Comparison of ENCODE assay signal across 25 cellular contexts in genomic region chr3:127349501-127350171, GRCh38.
DNase-seq lines count a peak whose midpoint lies in the region; ATAC-seq and TF ChIP-seq lines count a peak whose summit lies in the region.
"Had no signal": no experiment of that assay in that cellular context is flagged by ENCODE, and none has a peak within 500 bp of the region (broad histone marks: within the 10 kb centered on the region; RNA-seq: fewer than 3 reads in every experiment).

No MANE protein-coding gene starts in this region.

- H3K9me3 ChIP-seq in psoas muscle (no peaks in the 10 kb centered on the region), colonic mucosa (no peaks in the 10 kb centered on the region)
- H3K9me3 ChIP-seq: HAP-1, MG63 had no signal

- H3K27me3 ChIP-seq in psoas muscle (ENCODE audit: insufficient read depth in 3 of 3, low read length in 2 of 3) (peaks cover 0 to 36% (median 5%) of the 10 kb centered on the region in 3 donors), colonic mucosa (no peaks in the 10 kb centered on the region)

- H3K36me3 ChIP-seq in psoas muscle (ENCODE audit: insufficient read depth in 1 of 2, low read depth in 1 of 2) (no peaks in the 10 kb centered on the region), colonic mucosa (no peaks in the 10 kb centered on the region)
- H3K36me3 ChIP-seq: HAP-1, MG63 had no signal

- WGBS in psoas muscle, 3 donors = 69 to 72% (median 72%) methylated on average over 18 to 19 of the region's 19 CpGs

- H3K27ac ChIP-seq in psoas muscle (no peak overlapping the region), colonic mucosa (no peak overlapping the region)
- H3K27ac ChIP-seq: GM23248 had no signal

- H3K27me3 Mint-ChIP-seq in stimulated activated naive CD8-positive, alpha-beta T cell treated with anti-CD3 and anti-CD28 coated beads, Interleukin-15, amount 100 ng/mL, for 72 hours = peaks cover 37% of the 10 kb centered on the region
- peaks cover 27 to 52% of the 10 kb centered on the region in 2 donors for H3K27me3 Mint-ChIP-seq in natural killer cell treated with Interleukin-12 subunit alpha and Interleukin-12 subunit beta and Interleukin-15 and Interleukin-18, amount 100 ng/mL, for 72 hours
- H3K27me3 Mint-ChIP-seq in stimulated activated memory B cell treated with anti-CD40 and anti-IgM and Interleukin-4, amounts not matched to agents 10 μg/mL and 1 μg/mL and 100 μg/mL, for 72 hours = peaks cover 19% of the 10 kb centered on the region

- no peaks in the 10 kb centered on the region for H3K4me1 Mint-ChIP-seq in stimulated activated naive CD8-positive, alpha-beta T cell treated with anti-CD3 and anti-CD28 coated beads, Interleukin-15, amount 100 ng/mL, for 72 hours
- no peaks in the 10 kb centered on the region for H3K4me1 Mint-ChIP-seq in natural killer cell treated with Interleukin-12 subunit alpha and Interleukin-12 subunit beta and Interleukin-15 and Interleukin-18, amount 100 ng/mL, for 72 hours (ENCODE audit: low read depth in 2 of 2)
- no peaks in the 10 kb centered on the region for H3K4me1 Mint-ChIP-seq in stimulated activated memory B cell treated with anti-CD40 and anti-IgM and Interleukin-4, amounts not matched to agents 10 μg/mL and 1 μg/mL and 100 μg/mL, for 72 hours

- H3K4me3 ChIP-seq in psoas muscle (no peak overlapping the region), colonic mucosa (no peak overlapping the region)
- H3K4me3 ChIP-seq: GM23248, HAP-1, MG63 had no signal

- peak; percentile 26 for ATAC-seq in stimulated activated naive CD8-positive, alpha-beta T cell treated with anti-CD3 and anti-CD28 coated beads, Interleukin-15, amount 100 ng/mL, for 72 hours
- ATAC-seq in stimulated activated naive CD8-positive, alpha-beta T cell treated with anti-CD3 and anti-CD28 coated beads, Interleukin-15, Interleukin-2, amounts not matched to agents 100 U/mL and 50 U/mL, for 24 hours = no peak
- ATAC-seq in natural killer cell treated with Interleukin-12 subunit alpha and Interleukin-12 subunit beta and Interleukin-15 and Interleukin-18, amount 100 ng/mL, for 72 hours = peak; percentile 44 to 60
- peak; percentile 53 for ATAC-seq in stimulated activated memory B cell treated with anti-CD40 and anti-IgM and Interleukin-4, amounts not matched to agents 10 μg/mL and 1 μg/mL and 100 μg/mL, for 72 hours
- ATAC-seq in psoas muscle = no peak
- ATAC-seq: PC-3 had no signal

- H3K27ac Mint-ChIP-seq in stimulated activated naive CD8-positive, alpha-beta T cell treated with anti-CD3 and anti-CD28 coated beads, Interleukin-15, amount 100 ng/mL, for 72 hours = no peak overlapping the region
- H3K27ac Mint-ChIP-seq in natural killer cell treated with Interleukin-12 subunit alpha and Interleukin-12 subunit beta and Interleukin-15 and Interleukin-18, amount 100 ng/mL, for 72 hours = no peak overlapping the region
- H3K27ac Mint-ChIP-seq in stimulated activated memory B cell treated with anti-CD40 and anti-IgM and Interleukin-4, amounts not matched to agents 10 μg/mL and 1 μg/mL and 100 μg/mL, for 72 hours = no peak overlapping the region
- H3K27ac Mint-ChIP-seq: HFFc6 had no signal

- H3K9ac ChIP-seq in colonic mucosa (ENCODE audit: low read depth in 2 of 2, low read length in 2 of 2) = no peak overlapping the region
- H3K9ac ChIP-seq: GM23248 had no signal

- no peak overlapping the region for H3K4me3 Mint-ChIP-seq in stimulated activated naive CD8-positive, alpha-beta T cell treated with anti-CD3 and anti-CD28 coated beads, Interleukin-15, amount 100 ng/mL, for 72 hours
- no peak overlapping the region for H3K4me3 Mint-ChIP-seq in natural killer cell treated with Interleukin-12 subunit alpha and Interleukin-12 subunit beta and Interleukin-15 and Interleukin-18, amount 100 ng/mL, for 72 hours
- H3K4me3 Mint-ChIP-seq in stimulated activated memory B cell treated with anti-CD40 and anti-IgM and Interleukin-4, amounts not matched to agents 10 μg/mL and 1 μg/mL and 100 μg/mL, for 72 hours = no peak overlapping the region
- H3K4me3 Mint-ChIP-seq: HFFc6 had no signal

- intact Hi-C loops in psoas muscle (cut with DNase I) = no loop called here
- intact Hi-C loops in colonic mucosa (cut with DNase I) = no loop called here

- no peaks in the 10 kb centered on the region for H3K36me3 Mint-ChIP-seq in natural killer cell treated with Interleukin-12 subunit alpha and Interleukin-12 subunit beta and Interleukin-15 and Interleukin-18, amount 100 ng/mL, for 72 hours
- no peaks in the 10 kb centered on the region for H3K36me3 Mint-ChIP-seq in stimulated activated memory B cell treated with anti-CD40 and anti-IgM and Interleukin-4, amounts not matched to agents 10 μg/mL and 1 μg/mL and 100 μg/mL, for 72 hours

- TF ChIP-seq CTCF in psoas muscle (IDR thresholded peaks at IDR 0.05) (no peak), colonic mucosa (IDR thresholded peaks at IDR 0.05) (no peak)

- peaks cover 0 to 6% of the 10 kb centered on the region in 2 donors for H3K9me3 Mint-ChIP-seq in stimulated activated naive CD8-positive, alpha-beta T cell treated with anti-CD3 and anti-CD28 coated beads, Interleukin-15, amount 100 ng/mL, for 72 hours
- no peaks in the 10 kb centered on the region for H3K9me3 Mint-ChIP-seq in natural killer cell treated with Interleukin-12 subunit alpha and Interleukin-12 subunit beta and Interleukin-15 and Interleukin-18, amount 100 ng/mL, for 72 hours
- H3K9me3 Mint-ChIP-seq in stimulated activated memory B cell treated with anti-CD40 and anti-IgM and Interleukin-4, amounts not matched to agents 10 μg/mL and 1 μg/mL and 100 μg/mL, for 72 hours = peaks cover 3% of the 10 kb centered on the region
- H3K9me3 Mint-ChIP-seq: HFFc6 had no signal

- no peaks in the 10 kb centered on the region for H3K4me1 ChIP-seq in psoas muscle
- H3K4me1 ChIP-seq in colonic mucosa = no peaks in the 10 kb centered on the region
- H3K4me1 ChIP-seq: HAP-1 had no signal

- DNase-seq in stimulated activated naive CD8-positive, alpha-beta T cell treated with anti-CD3 and anti-CD28 coated beads, Interleukin-15, amount 100 ng/mL, for 72 hours = no peak
- no peak for DNase-seq in stimulated activated naive CD8-positive, alpha-beta T cell treated with anti-CD3 and anti-CD28 coated beads, Interleukin-15, Interleukin-2, amounts not matched to agents 100 U/mL and 50 U/mL, for 24 hours
- no peak for DNase-seq in natural killer cell treated with Interleukin-12 subunit alpha and Interleukin-12 subunit beta and Interleukin-15 and Interleukin-18, amount 100 ng/mL, for 72 hours (ENCODE audit: low spot score)
- DNase-seq in NCI-H345 (lab: John Stamatoyannopoulos, UW) (no peak), NCI-H2227 treated with DMSO at 0.1 percent for 48 hours (lab: John Stamatoyannopoulos, UW) (no peak), psoas muscle (no peak), colonic mucosa (no peak)
- DNase-seq: Calu3; GM23248; HFFc6; IMR-90; KG1; MG63; NCI-H1105 treated with DMSO at 0.1 percent for 48 hours; NCI-H146; NCI-H1930; NCI-H2107; NCI-H446 treated with DMSO at 0.1 percent for 48 hours; NCI-H526; NCI-H82; NK-92 treated with Interleukin-12 subunit alpha and Interleukin-12 subunit beta, amount 100 ng/mL, for 24 hours; PC-3; SHP77 had no signal

Comparison
In these comparisons a context has a peak if more than half of its experiments do, and no peak if none do; other contexts are left out.
1. ATAC-seq: peak in stimulated activated naive CD8-positive, alpha-beta T cell treated with anti-CD3 and anti-CD28 coated beads, Interleukin-15, amount 100 ng/mL, for 72 hours (single experiment), natural killer cell treated with Interleukin-12 subunit alpha and Interleukin-12 subunit beta and Interleukin-15 and Interleukin-18, amount 100 ng/mL, for 72 hours (2 of 2) and stimulated activated memory B cell treated with anti-CD40 and anti-IgM and Interleukin-4, amounts not matched to agents 10 μg/mL and 1 μg/mL and 100 μg/mL, for 72 hours (single experiment); none in stimulated activated naive CD8-positive, alpha-beta T cell treated with anti-CD3 and anti-CD28 coated beads, Interleukin-15, Interleukin-2, amounts not matched to agents 100 U/mL and 50 U/mL, for 24 hours (single experiment) and psoas muscle (0 of 4).